17 cellular contexts compared by ENCODE assay signal in genomic region chr2:172119089-172119488, GRCh38. TPM values are rescaled to one million over a fixed set of nuclear protein-coding genes. Genes with fewer than 3 reads are reported as not detected.
DNase-seq lines count a peak whose midpoint lies in the region; ATAC-seq, FAIRE-seq and TF ChIP-seq lines count a peak whose summit lies in the region.
"Had no signal": no experiment of that assay in that cellular context is flagged by ENCODE, and none has a peak within 500 bp of the region (broad histone marks: within the 10 kb centered on the region; RNA-seq: fewer than 3 reads in every experiment).

No MANE protein-coding gene starts in this region.

- no peak for FAIRE-seq in A549 (lab: Jason Lieb, UNC)
- FAIRE-seq: frontal cortex, H1, kidney had no signal

- ATAC-seq in A549 = peak in 1 of 2 experiments; percentile 69; a peak in 4 of 6 replicates
- no peak for ATAC-seq in activated T-cell treated with anti-CD3 and anti-CD28 coated beads, Interleukin-2, amount 50 U/mL, for 72 hours (replicated peaks in 1 of 2)
- no peak for ATAC-seq in GM18502 (IDR thresholded peaks at IDR 0.05; ENCODE audit: poor library complexity, unreplicated experiment)

- no peak overlapping the region for H3K27ac Mint-ChIP-seq in activated CD4-positive, alpha-beta memory T cell treated with anti-CD3 and anti-CD28 coated beads for 36 hours
- H3K27ac Mint-ChIP-seq in activated T-cell treated with anti-CD3 and anti-CD28 coated beads, Interleukin-2, amount 50 U/mL, for 72 hours = no peak overlapping the region

- no peak for TF ChIP-seq RAD21 in A549 (conservative IDR thresholded peaks at IDR 0.05 in 1 of 2, IDR thresholded peaks at IDR 0.05 in 1 of 2)

- POLR2A ChIA-PET in A549 (lab: Yijun Ruan, JAX) = no interaction called here
- POLR2A ChIA-PET in activated CD4-positive, alpha-beta memory T cell treated with anti-CD3 and anti-CD28 coated beads for 36 hours (lab: Charles Lee) = no interaction called here

- H3K9ac ChIP-seq in adipocyte (ENCODE audit: low read length) = no peak overlapping the region

- H3K4me3 Mint-ChIP-seq in activated CD4-positive, alpha-beta memory T cell treated with anti-CD3 and anti-CD28 coated beads for 36 hours = no peak overlapping the region
- H3K4me3 Mint-ChIP-seq in activated T-cell treated with anti-CD3 and anti-CD28 coated beads, Interleukin-2, amount 50 U/mL, for 72 hours = no peak overlapping the region

- CTCF ChIA-PET in A549 (lab: Yijun Ruan, JAX) = interaction anchor here (2.2 to 7.9 kb wide), 3 partner anchors 8 to 413 kb away, joined by 6 to 82 read pairs (median 9); partner anchors contain the start of gene DLX2
- CTCF ChIA-PET in activated CD4-positive, alpha-beta memory T cell treated with anti-CD3 and anti-CD28 coated beads for 36 hours (lab: Charles Lee) = no interaction called here

- no peak for TF ChIP-seq EP300 in A549 (IDR thresholded peaks at IDR 0.05)

- TF ChIP-seq POLR2A in A549 (IDR thresholded peaks at IDR 0.05; ENCODE audit: low read length) = no peak

- H3K4me3 ChIP-seq in A549 = no peak overlapping the region
- no peak overlapping the region for H3K4me3 ChIP-seq in adipocyte (ENCODE audit: low read length)
- H3K4me3 ChIP-seq: prostate gland, upper lobe of left lung had no signal

- H3K4me2 ChIP-seq in A549 = peak overlapping the region; percentile 67

- no peaks in the 10 kb centered on the region for H3K36me3 ChIP-seq in adipocyte (ENCODE audit: control insufficient read depth, insufficient read depth, low read length, severe bottlenecking)
- H3K36me3 ChIP-seq: prostate gland, upper lobe of left lung had no signal

- H3K4me1 ChIP-seq in A549 = peaks cover 36% of the 10 kb centered on the region
- peaks cover 16% of the 10 kb centered on the region for H3K4me1 ChIP-seq in adipocyte (ENCODE audit: control insufficient read depth, insufficient read depth, low read length)
- H3K4me1 ChIP-seq: prostate gland had no signal

- no peaks in the 10 kb centered on the region for H3K27me3 ChIP-seq in adipocyte (replicated peaks; ENCODE audit: control insufficient read depth, insufficient read depth, low read length)

- H3K9me3 ChIP-seq in A549 (no peaks in the 10 kb centered on the region), adipocyte (ENCODE audit: control insufficient read depth, low read length) (no peaks in the 10 kb centered on the region)
- H3K9me3 ChIP-seq: prostate gland, upper lobe of left lung had no signal

- H3K27ac ChIP-seq in A549 = peak overlapping the region; percentile 46 to 58; a peak in 5 of 6 replicates
- H3K27ac ChIP-seq: prostate gland, upper lobe of left lung had no signal

- H3K4me1 Mint-ChIP-seq in activated CD4-positive, alpha-beta memory T cell treated with anti-CD3 and anti-CD28 coated beads for 36 hours (ENCODE audit: low read depth) = no peaks in the 10 kb centered on the region
- no peaks in the 10 kb centered on the region for H3K4me1 Mint-ChIP-seq in activated T-cell treated with anti-CD3 and anti-CD28 coated beads, Interleukin-2, amount 50 U/mL, for 72 hours (ENCODE audit: low read depth)

- no peak for TF ChIP-seq CTCF in A549 (IDR thresholded peaks at IDR 0.05)

- peaks cover 9% of the 10 kb centered on the region for H3K27me3 Mint-ChIP-seq in activated CD4-positive, alpha-beta memory T cell treated with anti-CD3 and anti-CD28 coated beads for 36 hours
- H3K27me3 Mint-ChIP-seq in activated T-cell treated with anti-CD3 and anti-CD28 coated beads, Interleukin-2, amount 50 U/mL, for 72 hours (ENCODE audit: low read depth) = peaks cover 18% of the 10 kb centered on the region

- DNase-seq in A549 (ENCODE audit: low read depth in 1 of 2, low spot score in 1 of 2) (no peak), HT1080 (ENCODE audit: low read depth) (peak; percentile 81), adipocyte (ENCODE audit: low read depth) (peak; percentile 85), fibroblast of peridontal ligament (ENCODE audit: extremely low read depth) (peak; percentile 89), NCI-H1436 (lab: John Stamatoyannopoulos, UW) (no peak)
- DNase-seq in activated CD4-positive, alpha-beta memory T cell treated with anti-CD3 and anti-CD28 coated beads for 36 hours = no peak
- no peak for DNase-seq in activated T-cell treated with anti-CD3 and anti-CD28 coated beads, Interleukin-2, amount 50 U/mL, for 72 hours
- DNase-seq: activated naive CD4-positive, alpha-beta T cell; cerebellar nuclear complex; kidney; NCI-H748 treated with DMSO at 0.1 percent for 48 hours; SHP77 treated with DMSO at 0.1 percent for 48 hours; upper lobe of left lung had no signal

- no peaks in the 10 kb centered on the region for H3K36me3 Mint-ChIP-seq in activated CD4-positive, alpha-beta memory T cell treated with anti-CD3 and anti-CD28 coated beads for 36 hours
- no peaks in the 10 kb centered on the region for H3K36me3 Mint-ChIP-seq in activated T-cell treated with anti-CD3 and anti-CD28 coated beads, Interleukin-2, amount 50 U/mL, for 72 hours (ENCODE audit: insufficient read depth in 2 of 2)

- intact Hi-C loops in activated CD4-positive, alpha-beta memory T cell treated with anti-CD3 and anti-CD28 coated beads for 36 hours (cut with micrococcal nuclease) = no loop called here

- H3K9me3 Mint-ChIP-seq in activated CD4-positive, alpha-beta memory T cell treated with anti-CD3 and anti-CD28 coated beads for 36 hours = no peaks in the 10 kb centered on the region
- peaks cover 0 to 2% of the 10 kb centered on the region in 2 donors for H3K9me3 Mint-ChIP-seq in activated T-cell treated with anti-CD3 and anti-CD28 coated beads, Interleukin-2, amount 50 U/mL, for 72 hours

TF ChIP-seq in A549, 52 proteins besides CTCF, POLR2A, EP300 and RAD21:
- TF ChIP-seq JUNB (IDR thresholded peaks at IDR 0.05) = peak; percentile 49; the same call in 1 of the 2 replicates
- TF ChIP-seq, protein P1, sequence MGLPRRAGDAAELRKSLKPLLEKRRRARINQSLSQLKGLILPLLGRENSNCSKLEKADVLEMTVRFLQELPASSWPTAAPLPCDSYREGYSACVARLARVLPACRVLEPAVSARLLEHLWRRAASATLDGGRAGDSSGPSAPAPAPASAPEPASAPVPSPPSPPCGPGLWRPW (IDR thresholded peaks at IDR 0.05) = peak; percentile 58; the same call in 1 of the 2 replicates
- no peak for TF ChIP-seq RCOR1 (IDR thresholded peaks at IDR 0.05; ENCODE audit: low read depth, low read length)
- peak; percentile 91 to 92 for TF ChIP-seq CEBPB (IDR thresholded peaks at IDR 0.05)
- TF ChIP-seq FOSL2 (IDR thresholded peaks at IDR 0.05) = peak; percentile 67
- TF ChIP-seq FOSL2 (CRISPR knock-in tag; IDR thresholded peaks at IDR 0.05) = peak; percentile 68
- peak in 1 of 2 experiments; percentile 21; a peak in 2 of 5 replicates for TF ChIP-seq JUN (IDR thresholded peaks at IDR 0.05)
- TF ChIP-seq MAFK (IDR thresholded peaks at IDR 0.05; ENCODE audit: partially characterized antibody) = peak; percentile 25
- TF ChIP-seq, protein P2, sequence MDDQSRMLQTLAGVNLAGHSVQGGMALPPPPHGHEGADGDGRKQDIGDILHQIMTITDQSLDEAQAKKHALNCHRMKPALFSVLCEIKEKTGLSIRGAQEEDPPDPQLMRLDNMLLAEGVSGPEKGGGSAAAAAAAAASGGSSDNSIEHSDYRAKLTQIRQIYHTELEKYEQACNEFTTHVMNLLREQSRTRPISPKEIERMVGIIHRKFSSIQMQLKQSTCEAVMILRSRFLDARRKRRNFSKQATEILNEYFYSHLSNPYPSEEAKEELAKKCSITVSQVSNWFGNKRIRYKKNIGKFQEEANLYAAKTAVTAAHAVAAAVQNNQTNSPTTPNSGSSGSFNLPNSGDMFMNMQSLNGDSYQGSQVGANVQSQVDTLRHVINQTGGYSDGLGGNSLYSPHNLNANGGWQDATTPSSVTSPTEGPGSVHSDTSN (IDR thresholded peaks at IDR 0.05) = no peak

RNA-seq across cellular contexts. Expression of gene DLX2, which starts 16.4 kb away (rescaled TPM):
- polyA plus RNA-seq in A549 (2011; rRNA removed) = 0.04 TPM in 2 replicates
- polyA plus RNA-seq in A549 (2012; cell fraction: cytosol; rRNA removed) = 0.22 and 0.41 TPM in 2 replicates
- polyA plus RNA-seq in A549 (2012; cell fraction: nucleus; rRNA removed) = 0.44 and 0.60 TPM in 2 replicates
- 0.17 to 0.25 TPM (median 0.19 TPM) in 3 replicates for polyA plus RNA-seq in A549 (2017; fragmentation: RNase III; extraction: RNeasy Plus Mini Kit Qiagen cat#74134 plus additional on column Dnase treatment)
- not detected in 2 replicates for polyA minus RNA-seq in A549 (2011; rRNA and poly(A)+ RNA removed)
- 0.53 and 1.1 TPM in 2 replicates for total RNA-seq in HT1080 (2014; rRNA removed; shearing (Covaris generic))
- 1.4 TPM in 2 replicates for polyA plus RNA-seq in HT1080 (2015; cell fraction: cytosol; rRNA removed)
- polyA plus RNA-seq in HT1080 (2015; cell fraction: nucleus; rRNA removed) = 1.2 and 1.5 TPM in 2 replicates
- not detected for total RNA-seq in activated CD4-positive, alpha-beta memory T cell treated with anti-CD3 and anti-CD28 coated beads for 36 hours
- under 1 TPM; 0.23 to 0.24 TPM for total RNA-seq in activated T-cell treated with anti-CD3 and anti-CD28 coated beads, Interleukin-2, amount 50 U/mL, for 72 hours
- total RNA-seq: kidney, upper lobe of left lung had no signal
- polyA plus RNA-seq: H1 had no signal

RNA-seq across cellular contexts. Expression of gene DLX1, which starts 33.8 kb away (rescaled TPM):
- polyA plus RNA-seq in A549 (2011; rRNA removed) (0.53 and 1.1 TPM in 2 replicates), A549 (2017; fragmentation: RNase III; extraction: RNeasy Plus Mini Kit Qiagen cat#74134 plus additional on column Dnase treatment) (2.4 to 2.9 TPM (median 2.5 TPM) in 3 replicates)
- polyA plus RNA-seq in A549 (2012; cell fraction: cytosol; rRNA removed) = 3.2 and 4.7 TPM in 2 replicates
- 7.7 and 10.3 TPM in 2 replicates for polyA plus RNA-seq in A549 (2012; cell fraction: nucleus; rRNA removed)
- polyA minus RNA-seq in A549 (2011; rRNA and poly(A)+ RNA removed) = 0.24 and 1.2 TPM in 2 replicates
- total RNA-seq in HT1080 (2014; rRNA removed; shearing (Covaris generic)) = 5.8 and 9.7 TPM in 2 replicates
- 9.4 and 9.6 TPM in 2 replicates for polyA plus RNA-seq in HT1080 (2015; cell fraction: cytosol; rRNA removed)
- polyA plus RNA-seq in HT1080 (2015; cell fraction: nucleus; rRNA removed) = 17.7 and 18.8 TPM in 2 replicates
- not detected for total RNA-seq in activated CD4-positive, alpha-beta memory T cell treated with anti-CD3 and anti-CD28 coated beads for 36 hours
- total RNA-seq in activated T-cell treated with anti-CD3 and anti-CD28 coated beads, Interleukin-2, amount 50 U/mL, for 72 hours = under 1 TPM in 1 of 2 donors, not detected in 1; 0.24 TPM
- total RNA-seq: H1, kidney, upper lobe of left lung had no signal

Comparison
In these comparisons a context has a peak if more than half of its experiments do, and no peak if none do; other contexts are left out.
1. DNase-seq: peak in HT1080 (single experiment), adipocyte (single experiment) and fibroblast of peridontal ligament (single experiment); none in A549 (0 of 2), activated CD4-positive, alpha-beta memory T cell treated with anti-CD3 and anti-CD28 coated beads for 36 hours (single experiment), NCI-H1436 (single experiment) and activated T-cell treated with anti-CD3 and anti-CD28 coated beads, Interleukin-2, amount 50 U/mL, for 72 hours (0 of 2).